In genomic region chr15:60585743-60586708, GRCh38 we compare ENCODE assay signal across 8 cellular contexts.
DNase-seq lines count a peak whose midpoint lies in the region; ATAC-seq and TF ChIP-seq lines count a peak whose summit lies in the region.

No MANE protein-coding gene starts in this region.

- H3K27me3 ChIP-seq in kidney epithelial cell (ENCODE audit: control insufficient read depth, insufficient read depth, low read length), result peaks cover 10% of the 10 kb centered on the region

- H3K4me3 Mint-ChIP-seq in central memory CD8-positive, alpha-beta T cell, result peak overlapping the region; percentile 70

- peak overlapping the region; percentile 87 for H3K27ac Mint-ChIP-seq in central memory CD8-positive, alpha-beta T cell (ENCODE audit: low read depth)

- H3K36me3 ChIP-seq in kidney epithelial cell (ENCODE audit: control insufficient read depth, insufficient read depth, low read length), result no peaks in the 10 kb centered on the region

- in situ Hi-C loops in GM13977 (cut with MboI; ENCODE audit: low pct_unique_long_range_greater_than_20kb, low sequenced_read_pairs, unreplicated experiment), result loop anchor here (5.0 to 25.0 kb wide), 2 partner anchors 331 to 1251 kb away; no protein-coding TSS in a partner anchor

- no peaks in the 10 kb centered on the region for H3K27me3 Mint-ChIP-seq in central memory CD8-positive, alpha-beta T cell

- H3K9me3 Mint-ChIP-seq in central memory CD8-positive, alpha-beta T cell, result no peaks in the 10 kb centered on the region

- peaks cover 20% of the 10 kb centered on the region for H3K36me3 Mint-ChIP-seq in central memory CD8-positive, alpha-beta T cell (ENCODE audit: insufficient read depth)

- H3K4me1 Mint-ChIP-seq in central memory CD8-positive, alpha-beta T cell, result peaks cover 68% of the 10 kb centered on the region

- DNase-seq in AG10803 (ENCODE audit: low read depth), result peak; percentile 73
- DNase-seq in GM13977 (ENCODE audit: low spot score), result peak; percentile 52
- peak; percentile 41 for DNase-seq in NCI-H1436 treated with DMSO at 0.1 percent for 48 hours (lab: John Stamatoyannopoulos, UW)
- DNase-seq in T follicular helper cell (ENCODE audit: low read depth), result peak; percentile 55
- peak in 1 of 2 donors; percentile 51 for DNase-seq in central memory CD8-positive, alpha-beta T cell (ENCODE audit: low spot score in 2 of 2)
- peak; percentile 23 for DNase-seq in kidney epithelial cell (ENCODE audit: low read depth)
- peak; percentile 48 for DNase-seq in stimulated activated naive CD4-positive, alpha-beta T cell treated with Interleukin-2 at 50 U/mL for 16 hours (lab: John Stamatoyannopoulos, UW)

- peak; percentile 11 for ATAC-seq in central memory CD8-positive, alpha-beta T cell (replicated peaks; ENCODE audit: extremely low read depth, poor library complexity, severe bottlenecking)
- no peak for ATAC-seq in GM21723 (IDR thresholded peaks at IDR 0.05; ENCODE audit: unreplicated experiment)

- H3K4me3 ChIP-seq in AG10803 (ENCODE audit: low read length) (no peak overlapping the region), kidney epithelial cell (ENCODE audit: low read depth, low read length) (no peak overlapping the region)

- peak; percentile 95 for TF ChIP-seq CTCF in AG10803 (conservative IDR thresholded peaks at IDR 0.05; ENCODE audit: low read length)
- peak; percentile 83 for TF ChIP-seq CTCF in GM13977 (IDR thresholded peaks at IDR 0.05; ENCODE audit: extremely low read depth, insufficient read depth, missing control alignments)
- peak; percentile 80 for TF ChIP-seq CTCF in kidney epithelial cell (IDR thresholded peaks at IDR 0.05; ENCODE audit: insufficient read depth, low read length, poor library complexity, severe bottlenecking)
